ENCODE assay signal across 1 cellular context in genomic region chr4:147831452-147832192, GRCh38.
TF ChIP-seq lines count a peak whose summit lies in the region.

No MANE protein-coding gene starts in this region.

TF ChIP-seq in HepG2, 621 proteins besides CTCF, POLR2A, EP300 and RAD21 (continued from another document):
- TF ChIP-seq AHDC1 (CRISPR knock-in tag; IDR thresholded peaks at IDR 0.05; ENCODE audit: borderline replicate concordance), result no peak
- no peak for TF ChIP-seq ZNF160 (CRISPR knock-in tag; IDR thresholded peaks at IDR 0.05)
- no peak for TF ChIP-seq HOXA9 (CRISPR knock-in tag; IDR thresholded peaks at IDR 0.05; ENCODE audit: borderline replicate concordance)
- no peak for TF ChIP-seq MIXL1 (CRISPR knock-in tag; IDR thresholded peaks at IDR 0.05)
- no peak for TF ChIP-seq NFKB2 (CRISPR knock-in tag; IDR thresholded peaks at IDR 0.05; ENCODE audit: borderline replicate concordance)
- no peak for TF ChIP-seq SNAI1 (CRISPR knock-in tag; IDR thresholded peaks at IDR 0.05; ENCODE audit: borderline replicate concordance)
TF ChIP-seq in HepG2: peak in this region for 0.
